Comparison of ENCODE assay signal across 13 cellular contexts in the genomic region with DNA sequence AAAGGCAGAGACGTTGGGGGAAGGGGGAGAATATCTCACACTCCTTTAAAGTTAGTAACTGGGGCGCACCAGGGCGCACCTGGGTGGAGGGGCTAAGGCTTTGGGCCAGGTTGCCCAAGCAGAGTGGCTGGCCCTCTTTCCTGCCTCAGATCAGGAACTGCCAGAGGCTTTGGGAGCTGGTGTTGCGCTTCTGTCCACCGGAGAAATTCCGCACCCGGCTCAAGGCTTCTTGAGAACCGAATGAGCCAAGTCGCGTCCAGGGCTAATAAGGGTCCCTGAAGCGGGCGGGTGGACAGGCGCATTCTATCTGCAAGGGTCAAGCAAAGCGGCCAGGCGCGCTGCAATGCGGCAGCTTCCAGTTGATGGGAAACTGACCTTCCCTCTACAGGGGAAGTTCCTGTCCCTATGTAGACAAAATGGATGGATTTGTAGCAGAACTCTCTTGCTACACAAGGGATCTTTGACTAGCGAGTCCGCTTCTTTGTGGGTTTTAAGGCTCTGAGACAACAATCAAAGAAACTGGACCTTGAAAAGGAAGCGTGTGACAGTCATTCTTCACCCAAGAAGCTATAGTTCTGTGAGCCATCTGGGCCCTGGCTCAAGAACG. TPM values are rescaled to one million over a fixed set of nuclear protein-coding genes. Genes with fewer than 3 reads are reported as not detected.
DNase-seq lines count a peak whose midpoint lies in the region; ATAC-seq and TF ChIP-seq lines count a peak whose summit lies in the region.
"Had no signal": no experiment of that assay in that cellular context is flagged by ENCODE, and none has a peak within 500 bp of the region (broad histone marks: within the 10 kb centered on the region; RNA-seq: fewer than 3 reads in every experiment).

No MANE protein-coding gene starts in this region.

- H3K4me1 ChIP-seq in OCI-LY7 (ENCODE audit: insufficient read depth, low read length, poor library complexity, severe bottlenecking) = peaks cover 70% of the 10 kb centered on the region

- BruUV-seq in OCI-LY7 (replicated peaks; lab: Mats Ljungman, UMichigan) = no TSS peak

- no peaks in the 10 kb centered on the region for H3K9me3 ChIP-seq in OCI-LY7 (ENCODE audit: low read length)
- no peaks in the 10 kb centered on the region for H3K9me3 ChIP-seq in iPS-18c (ENCODE audit: control insufficient read depth, insufficient read depth, low read length)
- H3K9me3 ChIP-seq: heart right ventricle, left ventricle myocardium inferior had no signal

- peaks cover 86% of the 10 kb centered on the region for H3K27me3 Mint-ChIP-seq in stimulated activated naive CD8-positive, alpha-beta T cell treated with anti-CD3 and anti-CD28 coated beads, Interleukin-15, Interleukin-2, amounts not matched to agents 100 ng/mL and 50 ng/mL, for 24 hours

- H4K20me1 ChIP-seq in OCI-LY7 (ENCODE audit: insufficient read depth, low read length) = peaks cover 49% of the 10 kb centered on the region

- no peak for DNase-seq in stimulated activated naive CD8-positive, alpha-beta T cell treated with anti-CD3 and anti-CD28 coated beads, Interleukin-15, Interleukin-2, amounts not matched to agents 100 U/mL and 50 U/mL, for 24 hours
- DNase-seq in OCI-LY7 (ENCODE audit: low spot score) = peak; percentile 58
- DNase-seq in COLO829 (ENCODE audit: low spot score) = no peak
- no peak for DNase-seq in NCI-H748 (lab: John Stamatoyannopoulos, UW; ENCODE audit: unreplicated experiment)
- DNase-seq: heart right ventricle, left ventricle myocardium inferior, PC-9 had no signal

- intact Hi-C loops in OCI-LY7 (cut with micrococcal nuclease; ENCODE audit: unreplicated experiment) = no loop called here

- H3K36me3 ChIP-seq in OCI-LY7 (ENCODE audit: insufficient read depth, low read length) = peaks cover 63% of the 10 kb centered on the region
- H3K36me3 ChIP-seq: heart right ventricle, left ventricle myocardium inferior had no signal

- TF ChIP-seq CTCF in OCI-LY7 (conservative IDR thresholded peaks at IDR 0.05; ENCODE audit: low read length) = no peak

- no peaks in the 10 kb centered on the region for H3K9me2 ChIP-seq in OCI-LY7 (ENCODE audit: insufficient read depth, low read length)

- no peak for ATAC-seq in stimulated activated naive CD8-positive, alpha-beta T cell treated with anti-CD3 and anti-CD28 coated beads, Interleukin-15, Interleukin-2, amounts not matched to agents 100 U/mL and 50 U/mL, for 24 hours
- ATAC-seq in GM21619 (IDR thresholded peaks at IDR 0.05; ENCODE audit: unreplicated experiment) (no peak), HG03520 (IDR thresholded peaks at IDR 0.05; ENCODE audit: unreplicated experiment) (no peak)

- CTCF ChIA-PET in OCI-LY7 (lab: Charles Lee; ENCODE audit: unreplicated experiment) = interaction anchor here (1.3 kb wide), 1 partner anchor 385 kb away, joined by 4 read pairs; no protein-coding TSS in a partner anchor

- H3K4me3 ChIP-seq in OCI-LY7 (ENCODE audit: low read depth, low read length, poor library complexity, severe bottlenecking) (peak overlapping the region; percentile 88), iPS-18c (ENCODE audit: insufficient read depth, low read depth, low read length) (peak overlapping the region; percentile 44; the same call in 1 of the 2 replicates)

- peaks cover 49% of the 10 kb centered on the region for H3K4me1 Mint-ChIP-seq in stimulated activated naive CD8-positive, alpha-beta T cell treated with anti-CD3 and anti-CD28 coated beads, Interleukin-15, Interleukin-2, amounts not matched to agents 100 ng/mL and 50 ng/mL, for 24 hours (ENCODE audit: low read depth)

- H3K4me2 ChIP-seq in OCI-LY7 (ENCODE audit: low read length) = peak overlapping the region; percentile 81

- peak overlapping the region; percentile 95 for H3K27ac ChIP-seq in OCI-LY7 (ENCODE audit: low read depth, low read length, poor library complexity, severe bottlenecking)
- H3K27ac ChIP-seq: heart right ventricle, left ventricle myocardium inferior, PC-9 had no signal

- POLR2A ChIA-PET in OCI-LY7 (lab: Charles Lee) = interaction anchor here (0.9 to 2.0 kb wide), 6 partner anchors 24 to 274 kb away, joined by 4 to 9 read pairs (median 5); no protein-coding TSS in a partner anchor

- H3K27ac Mint-ChIP-seq in stimulated activated naive CD8-positive, alpha-beta T cell treated with anti-CD3 and anti-CD28 coated beads, Interleukin-15, Interleukin-2, amounts not matched to agents 100 ng/mL and 50 ng/mL, for 24 hours = no peak overlapping the region

- no peaks in the 10 kb centered on the region for H3K9me3 Mint-ChIP-seq in stimulated activated naive CD8-positive, alpha-beta T cell treated with anti-CD3 and anti-CD28 coated beads, Interleukin-15, Interleukin-2, amounts not matched to agents 100 ng/mL and 50 ng/mL, for 24 hours

- H3K4me3 Mint-ChIP-seq in stimulated activated naive CD8-positive, alpha-beta T cell treated with anti-CD3 and anti-CD28 coated beads, Interleukin-15, Interleukin-2, amounts not matched to agents 100 ng/mL and 50 ng/mL, for 24 hours = peak overlapping the region; percentile 85

- no peaks in the 10 kb centered on the region for H3K36me3 Mint-ChIP-seq in stimulated activated naive CD8-positive, alpha-beta T cell treated with anti-CD3 and anti-CD28 coated beads, Interleukin-15, Interleukin-2, amounts not matched to agents 100 ng/mL and 50 ng/mL, for 24 hours (ENCODE audit: low read depth)

- H2AFZ ChIP-seq in OCI-LY7 (ENCODE audit: low read length) = no peak overlapping the region

- H3K79me2 ChIP-seq in OCI-LY7 (ENCODE audit: insufficient read depth, low read depth, low read length) = peaks cover 97% of the 10 kb centered on the region

RNA-seq across cellular contexts. Expression of a gene that starts 5.5 kb away (rescaled TPM):
- total RNA-seq in OCI-LY7 (2014; rRNA removed; shearing (Covaris generic)) = 50.4 and 62.5 TPM in 2 replicates
- 141 and 148 TPM in 2 replicates for total RNA-seq in OCI-LY7 (2022)
- total RNA-seq: epithelial cell of proximal tubule, left ventricle myocardium inferior, NCI-H460, PC-9 had no signal
